In the genomic region with DNA sequence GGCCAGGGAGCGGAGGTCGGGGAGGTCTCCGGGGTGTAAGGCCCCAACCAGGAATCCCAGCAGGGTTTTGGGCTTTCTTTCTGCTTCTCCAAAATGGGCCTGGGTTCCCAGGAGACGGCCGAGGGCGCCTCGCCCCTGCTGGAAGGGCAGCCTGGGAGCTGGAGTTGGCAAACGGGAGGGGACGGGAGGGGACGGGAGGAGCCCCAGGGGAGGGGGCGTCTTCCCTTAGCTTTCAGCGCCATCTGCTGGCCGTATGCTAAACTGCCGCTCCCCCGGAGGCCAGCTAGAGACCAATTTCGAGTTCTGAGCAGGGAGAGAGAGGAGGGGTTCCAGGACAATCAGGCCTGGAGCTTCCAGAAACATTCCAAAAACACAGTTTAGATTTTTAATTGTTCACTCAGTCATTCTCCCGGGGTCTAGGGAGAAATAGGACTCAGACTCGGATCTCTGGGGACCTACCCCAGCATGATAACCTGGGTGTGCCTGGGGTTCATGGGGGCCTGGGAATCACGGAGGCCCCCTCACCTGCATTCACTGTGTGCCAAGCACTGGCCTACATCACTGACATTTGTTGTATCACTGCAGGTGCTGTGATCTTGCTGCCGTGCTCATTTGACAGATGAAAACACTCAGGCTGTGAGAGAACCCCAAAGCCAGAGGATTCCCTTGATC, we compare ENCODE assay signal across 8 cellular contexts. TPM values are rescaled to one million over a fixed set of nuclear protein-coding genes. Genes with fewer than 3 reads are reported as not detected.
A peak's percentile ranks its signal among the peaks of the same experiment; 100 is the strongest.
DNase-seq lines count a peak whose midpoint lies in the region; ATAC-seq and TF ChIP-seq lines count a peak whose summit lies in the region.

No MANE protein-coding gene starts in this region.

- no peaks in the 10 kb centered on the region for H4K20me1 ChIP-seq in HCT116 (ENCODE audit: insufficient read depth)

- ATAC-seq in HCT116 = peak; percentile 90
- peak; percentile 82 for ATAC-seq in lung (ENCODE audit: insufficient read depth, low FRiP score)
- ATAC-seq in GM18870 (IDR thresholded peaks at IDR 0.05; ENCODE audit: unreplicated experiment) = no peak

- H3K4me2 ChIP-seq in HCT116 (ENCODE audit: low read length) = peak overlapping the region; percentile 57

- no peaks in the 10 kb centered on the region for H3K9me2 ChIP-seq in HCT116 (ENCODE audit: insufficient read depth)

- no peaks in the 10 kb centered on the region for H3K36me3 ChIP-seq in HCT116 (ENCODE audit: control insufficient read depth in 1 of 2, insufficient read depth in 2 of 2, low read length in 2 of 2)
- no peaks in the 10 kb centered on the region for H3K36me3 ChIP-seq in lung (ENCODE audit: control insufficient read depth in 2 of 2, insufficient read depth in 2 of 2, low read length in 2 of 2)

- H3K4me3 ChIP-seq in HCT116 (replicated peaks in 1 of 2; ENCODE audit: low read depth in 1 of 2, low read length in 2 of 2) = no peak overlapping the region
- H3K4me3 ChIP-seq in lung = no peak overlapping the region

- no peaks in the 10 kb centered on the region for H3K9me3 ChIP-seq in HCT116 (ENCODE audit: control insufficient read depth in 1 of 2, insufficient read depth in 1 of 2, low read depth in 1 of 2, low read length in 2 of 2)
- no peaks in the 10 kb centered on the region for H3K9me3 ChIP-seq in lung (ENCODE audit: control insufficient read depth in 2 of 2, insufficient read depth in 1 of 2, low read length in 1 of 2)

- no peak for TF ChIP-seq POLR2A in HCT116 (IDR thresholded peaks at IDR 0.05; ENCODE audit: borderline replicate concordance, extremely low read depth, insufficient read depth, insufficient read length)

- H3K27me3 ChIP-seq in HCT116 (ENCODE audit: insufficient read depth, low read length) = no peaks in the 10 kb centered on the region
- no peaks in the 10 kb centered on the region for H3K27me3 ChIP-seq in lung (ENCODE audit: control insufficient read depth, insufficient read depth)

- H2AFZ ChIP-seq in HCT116 (ENCODE audit: low read depth, low read length, poor library complexity, severe bottlenecking) = peak overlapping the region; percentile 79

- POLR2A ChIA-PET in HCT116 (lab: Charles Lee) = interaction anchor here (1.1 kb wide), 2 partner anchors 75 to 269 kb away, joined by 3 to 11 read pairs; no protein-coding TSS in a partner anchor

- TF ChIP-seq CTCF in HCT116 (IDR thresholded peaks at IDR 0.05 in 2 of 3, conservative IDR thresholded peaks at IDR 0.05 in 1 of 3; ENCODE audit: borderline replicate concordance in 1 of 3, insufficient read depth in 1 of 3, low read depth in 2 of 3, low read length in 2 of 3) = peak; percentile 90 to 94 (median 91)
- peak; percentile 87 for TF ChIP-seq CTCF in lung (IDR thresholded peaks at IDR 0.05; ENCODE audit: control extremely low read depth, extremely low read depth)

- intact Hi-C loops in HCT116 (cut with micrococcal nuclease) = loop anchor here (1.0 to 5.0 kb wide), 3 partner anchors 77 to 283 kb away; no protein-coding TSS in a partner anchor

- H3K27ac ChIP-seq in HCT116 (ENCODE audit: low read depth, low read length) = no peak overlapping the region
- H3K27ac ChIP-seq in lung (ENCODE audit: low read depth in 1 of 2, low read length in 1 of 2) = no peak overlapping the region

- 12 to 14% methylated on average over 20 of the region's 20 CpGs for whole genome bisulfite sequencing in lung, 2 donors

- H3K4me1 ChIP-seq in HCT116 (ENCODE audit: control insufficient read depth in 1 of 2, insufficient read depth in 2 of 2, low read length in 2 of 2) (peaks cover 0 to 9% of the 10 kb centered on the region in 2 experiments; a peak in 2 of 4 replicates), lung (ENCODE audit: control insufficient read depth in 2 of 2, insufficient read depth in 2 of 2, low read length in 2 of 2) (no peaks in the 10 kb centered on the region)

- no peaks in the 10 kb centered on the region for H3K79me2 ChIP-seq in HCT116 (ENCODE audit: insufficient read depth, low read length)

- RAD21 ChIA-PET in HCT116 (lab: Charles Lee; ENCODE audit: low non-redundant PET in 1 of 2, low total read pairs in 2 of 2, uncharacterized antibody in 2 of 2, unreplicated experiment in 2 of 2) = interaction anchor here (0.6 to 3.0 kb wide), 13 partner anchors 10 to 283 kb away, joined by 3 to 43 read pairs (median 3); no protein-coding TSS in a partner anchor

- H3K9ac ChIP-seq in HCT116 (ENCODE audit: low read length) = no peak overlapping the region

- CTCF ChIA-PET in HCT116 (lab: Charles Lee) = interaction anchor here (0.6 to 9.3 kb wide), 30 partner anchors 8 to 383 kb away, joined by 3 to 340 read pairs (median 4); a partner anchor contains a TSS

- no TSS peak for BruUV-seq in HCT116 (replicated peaks; lab: Mats Ljungman, UMichigan)

- DNase-seq in Ammon's horn (ENCODE audit: low spot score) (peak; percentile 84), HCT116 (ENCODE audit: low read depth, low spot score) (peak; percentile 68), NCI-H526 treated with DMSO at 0.1 percent for 48 hours (lab: John Stamatoyannopoulos, UW) (peak; percentile 29), dedifferentiated amniotic fluid mesenchymal stem cell (ENCODE audit: extremely low spot score) (peak; percentile 63), lung (ENCODE audit: low spot score) (peak; percentile 86)
- peak; percentile 75 to 83 for DNase-seq in activated CD4-positive, alpha-beta T cell treated with anti-CD3 and anti-CD28 coated beads, Interleukin-2, amount 50 U/mL, for 24 hours (ENCODE audit: low read depth in 1 of 2, low spot score in 1 of 2)
- DNase-seq in stimulated activated CD8-positive, alpha-beta memory T cell treated with anti-CD3 and anti-CD28 coated beads, Interleukin-12 subunit alpha, Interleukin-12 subunit beta, amount 100 ng/mL, for 1 hour (ENCODE audit: low read depth) = peak; percentile 79

- peak; percentile 96 for TF ChIP-seq RAD21 in HCT116 (IDR thresholded peaks at IDR 0.05; ENCODE audit: low read depth)

TF ChIP-seq in HCT116, 20 proteins besides CTCF, POLR2A, EP300 and RAD21:
- TF ChIP-seq SRF (IDR thresholded peaks at IDR 0.05; ENCODE audit: low read depth) (no peak), CBX3 (IDR thresholded peaks at IDR 0.05; ENCODE audit: low read depth) (no peak), FOSL1 (IDR thresholded peaks at IDR 0.05; ENCODE audit: low read depth) (no peak), CEBPB (IDR thresholded peaks at IDR 0.05; ENCODE audit: low read depth) (no peak), EZH2phosphoT487 (IDR thresholded peaks at IDR 0.05; ENCODE audit: borderline replicate concordance) (no peak), SP1 (IDR thresholded peaks at IDR 0.05; ENCODE audit: low read depth) (no peak), EGR1 (IDR thresholded peaks at IDR 0.05; ENCODE audit: low read depth) (no peak), TCF7L2 (IDR thresholded peaks at IDR 0.05; ENCODE audit: borderline replicate concordance, extremely low read depth, insufficient read depth, insufficient read length) (no peak), ZFX (IDR thresholded peaks at IDR 0.05) (no peak)
- TF ChIP-seq, protein P1, sequence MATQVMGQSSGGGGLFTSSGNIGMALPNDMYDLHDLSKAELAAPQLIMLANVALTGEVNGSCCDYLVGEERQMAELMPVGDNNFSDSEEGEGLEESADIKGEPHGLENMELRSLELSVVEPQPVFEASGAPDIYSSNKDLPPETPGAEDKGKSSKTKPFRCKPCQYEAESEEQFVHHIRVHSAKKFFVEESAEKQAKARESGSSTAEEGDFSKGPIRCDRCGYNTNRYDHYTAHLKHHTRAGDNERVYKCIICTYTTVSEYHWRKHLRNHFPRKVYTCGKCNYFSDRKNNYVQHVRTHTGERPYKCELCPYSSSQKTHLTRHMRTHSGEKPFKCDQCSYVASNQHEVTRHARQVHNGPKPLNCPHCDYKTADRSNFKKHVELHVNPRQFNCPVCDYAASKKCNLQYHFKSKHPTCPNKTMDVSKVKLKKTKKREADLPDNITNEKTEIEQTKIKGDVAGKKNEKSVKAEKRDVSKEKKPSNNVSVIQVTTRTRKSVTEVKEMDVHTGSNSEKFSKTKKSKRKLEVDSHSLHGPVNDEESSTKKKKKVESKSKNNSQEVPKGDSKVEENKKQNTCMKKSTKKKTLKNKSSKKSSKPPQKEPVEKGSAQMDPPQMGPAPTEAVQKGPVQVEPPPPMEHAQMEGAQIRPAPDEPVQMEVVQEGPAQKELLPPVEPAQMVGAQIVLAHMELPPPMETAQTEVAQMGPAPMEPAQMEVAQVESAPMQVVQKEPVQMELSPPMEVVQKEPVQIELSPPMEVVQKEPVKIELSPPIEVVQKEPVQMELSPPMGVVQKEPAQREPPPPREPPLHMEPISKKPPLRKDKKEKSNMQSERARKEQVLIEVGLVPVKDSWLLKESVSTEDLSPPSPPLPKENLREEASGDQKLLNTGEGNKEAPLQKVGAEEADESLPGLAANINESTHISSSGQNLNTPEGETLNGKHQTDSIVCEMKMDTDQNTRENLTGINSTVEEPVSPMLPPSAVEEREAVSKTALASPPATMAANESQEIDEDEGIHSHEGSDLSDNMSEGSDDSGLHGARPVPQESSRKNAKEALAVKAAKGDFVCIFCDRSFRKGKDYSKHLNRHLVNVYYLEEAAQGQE (IDR thresholded peaks at IDR 0.05; ENCODE audit: low read depth) = no peak
- TF ChIP-seq, protein P2, sequence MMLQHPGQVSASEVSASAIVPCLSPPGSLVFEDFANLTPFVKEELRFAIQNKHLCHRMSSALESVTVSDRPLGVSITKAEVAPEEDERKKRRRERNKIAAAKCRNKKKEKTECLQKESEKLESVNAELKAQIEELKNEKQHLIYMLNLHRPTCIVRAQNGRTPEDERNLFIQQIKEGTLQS (IDR thresholded peaks at IDR 0.05) = no peak

RNA-seq across cellular contexts. Expression of a gene that starts 23.0 kb away (rescaled TPM):
- total RNA-seq in HCT116 (2021; ENCODE audit: unreplicated experiment) = 15.4 TPM
- polyA plus RNA-seq in HCT116 (2012) = 3.2 and 4.3 TPM in 2 replicates
- total RNA-seq in lung = 10 to 100 TPM; 23.3 to 64.3 TPM
- 1 to 10 TPM; 4.6 to 5.8 TPM for polyA plus RNA-seq in lung

Comparison
In these comparisons a context has a peak if more than half of its experiments do, and no peak if none do; other contexts are left out.
1. DNase-seq: peak in every context shown above with its lines; median percentile 86 in lung; 84 in Ammon's horn; 79 in activated CD4-positive, alpha-beta T cell treated with anti-CD3 and anti-CD28 coated beads, Interleukin-2, amount 50 U/mL, for 24 hours; 79 in stimulated activated CD8-positive, alpha-beta memory T cell treated with anti-CD3 and anti-CD28 coated beads, Interleukin-12 subunit alpha, Interleukin-12 subunit beta, amount 100 ng/mL, for 1 hour; 68 in HCT116; 63 in dedifferentiated amniotic fluid mesenchymal stem cell; 29 in NCI-H526 treated with DMSO at 0.1 percent for 48 hours.